12 cellular contexts compared by ENCODE assay signal in the genomic region with DNA sequence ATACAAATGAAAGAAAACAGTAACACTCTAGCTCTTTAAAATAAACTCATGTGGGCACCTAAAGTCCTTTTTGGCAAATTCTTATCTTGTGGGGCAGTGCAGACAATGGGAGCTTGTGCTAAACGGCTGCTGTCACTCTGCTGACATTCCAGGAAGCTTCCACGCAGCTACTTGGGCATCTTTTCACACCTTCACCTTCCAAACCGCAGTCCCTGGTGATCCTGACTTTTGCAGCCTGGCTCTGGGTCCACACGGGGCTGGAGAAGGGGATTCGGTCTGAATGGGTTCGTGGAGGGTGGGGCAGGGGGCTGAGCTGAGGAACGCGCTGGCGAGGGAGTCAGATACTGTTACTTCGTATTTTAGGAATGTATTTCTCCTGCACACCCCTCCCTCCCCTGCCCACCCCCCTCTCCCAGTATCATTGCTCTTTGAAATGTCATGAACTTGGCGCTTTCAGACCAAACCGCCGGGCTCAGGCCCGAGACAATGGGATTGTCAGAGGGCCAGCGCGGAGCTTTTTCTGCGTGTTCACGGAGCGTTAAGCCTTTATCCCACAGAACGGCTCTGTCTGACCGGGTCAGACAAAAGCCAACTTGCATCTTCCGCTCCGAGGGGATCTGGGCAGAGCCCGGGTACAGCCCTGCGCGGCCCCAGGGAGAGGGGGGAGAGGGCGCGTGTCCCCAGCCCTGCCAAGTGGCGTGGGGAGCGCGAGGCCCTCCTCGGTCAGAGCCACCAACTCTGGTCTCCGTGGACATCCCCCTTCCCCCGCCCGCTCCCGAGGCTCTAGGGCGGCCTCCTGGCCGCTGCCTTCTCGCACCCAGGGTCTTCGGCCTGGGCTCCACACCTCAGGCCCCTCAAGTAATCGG.
A peak's percentile ranks its signal among the peaks of the same experiment; 100 is the strongest.
DNase-seq lines count a peak whose midpoint lies in the region; ATAC-seq and TF ChIP-seq lines count a peak whose summit lies in the region.
"Had no signal": no experiment of that assay in that cellular context is flagged by ENCODE, and none has a peak within 500 bp of the region (broad histone marks: within the 10 kb centered on the region; RNA-seq: fewer than 3 reads in every experiment).

No MANE protein-coding gene starts in this region.

- H3K9me3 ChIP-seq in hepatocyte (ENCODE audit: low read depth) (no peaks in the 10 kb centered on the region), sigmoid colon (no peaks in the 10 kb centered on the region)

- TF ChIP-seq POLR2A in sigmoid colon (IDR thresholded peaks at IDR 0.05), result no peak

- H3K9me3 Mint-ChIP-seq in WTC11, result no peaks in the 10 kb centered on the region
- no peaks in the 10 kb centered on the region for H3K9me3 Mint-ChIP-seq in activated T-helper 17 cell treated with anti-CD3 and anti-CD28 coated beads, Interleukin-2, amount 50 U/mL, for 72 hours
- no peaks in the 10 kb centered on the region for H3K9me3 Mint-ChIP-seq in effector memory CD8-positive, alpha-beta T cell

- TF ChIP-seq CTCF in WTC11 (IDR thresholded peaks at IDR 0.05) (no peak), hepatocyte (IDR thresholded peaks at IDR 0.05; ENCODE audit: poor library complexity) (no peak), sigmoid colon (IDR thresholded peaks at IDR 0.05) (no peak)

- in situ Hi-C loops in G401 (cut with HindIII; ENCODE audit: low sequenced_read_pairs), result no loop called here

- no peaks in the 10 kb centered on the region for H3K9me2 ChIP-seq in hepatocyte (replicated peaks; ENCODE audit: insufficient read depth)

- H3K27ac ChIP-seq in hepatocyte, result no peak overlapping the region
- H3K27ac ChIP-seq in sigmoid colon, result no peak overlapping the region
- H3K27ac ChIP-seq: RWPE1 had no signal

- no peak overlapping the region for H3K4me3 ChIP-seq in hepatocyte
- H3K4me3 ChIP-seq in sigmoid colon, result peak overlapping the region in 3 of 4 donors; percentile 13 to 37 (median 24)

- peaks cover 20% of the 10 kb centered on the region for H3K4me1 ChIP-seq in hepatocyte (ENCODE audit: insufficient read depth)
- peaks cover 0 to 41% (median 32%) of the 10 kb centered on the region in 4 donors for H3K4me1 ChIP-seq in sigmoid colon

- WGBS in hepatocyte (ENCODE audit: low lambda C conversion rate, missing lambda C conversion rate), result 5% methylated on average over 41 of the region's 41 CpGs
- 3 to 4% methylated on average over 41 of the region's 41 CpGs for WGBS in sigmoid colon, 2 donors

- peak overlapping the region; percentile 84 for H3K4me2 ChIP-seq in hepatocyte

- H3K27me3 Mint-ChIP-seq in WTC11 (ENCODE audit: low read depth), result peaks cover 100% of the 10 kb centered on the region
- peaks cover 68% of the 10 kb centered on the region for H3K27me3 Mint-ChIP-seq in activated T-helper 17 cell treated with anti-CD3 and anti-CD28 coated beads, Interleukin-2, amount 50 U/mL, for 72 hours
- H3K27me3 Mint-ChIP-seq in effector memory CD8-positive, alpha-beta T cell, result peaks cover 82 to 99% of the 10 kb centered on the region in 2 donors

- no peak for TF ChIP-seq EP300 in sigmoid colon (IDR thresholded peaks at IDR 0.05)

- H3K4me1 Mint-ChIP-seq in WTC11, result peaks cover 26% of the 10 kb centered on the region
- H3K4me1 Mint-ChIP-seq in activated T-helper 17 cell treated with anti-CD3 and anti-CD28 coated beads, Interleukin-2, amount 50 U/mL, for 72 hours, result peaks cover 5% of the 10 kb centered on the region
- H3K4me1 Mint-ChIP-seq in effector memory CD8-positive, alpha-beta T cell (ENCODE audit: low read depth in 2 of 2), result peaks cover 14 to 21% of the 10 kb centered on the region in 2 donors

- DNase-seq in G401 (ENCODE audit: low spot score), result peak; percentile 38
- no peak for DNase-seq in WTC11 (ENCODE audit: low spot score)
- no peak for DNase-seq in hepatocyte (ENCODE audit: low spot score)
- DNase-seq in sigmoid colon, result no peak
- DNase-seq in effector memory CD8-positive, alpha-beta T cell, result no peak
- DNase-seq: activated effector memory CD4-positive, alpha-beta T cell treated with Interleukin-2 at 50 U/mL for 16 hours; IMR-90; NCI-H2171 treated with DMSO at 0.1 percent for 48 hours had no signal

- CTCF ChIA-PET in WTC11 (lab: Charles Lee), result interaction anchor here (0.7 to 3.6 kb wide), 5 partner anchors 13 to 120 kb away, joined by 4 to 34 read pairs (median 4); no protein-coding TSS in a partner anchor

- H4K20me1 ChIP-seq in hepatocyte (ENCODE audit: insufficient read depth, poor library complexity, severe bottlenecking), result no peaks in the 10 kb centered on the region

- H3K79me2 ChIP-seq in hepatocyte, result no peaks in the 10 kb centered on the region

- ATAC-seq in WTC11, result peak; percentile 6
- ATAC-seq in activated T-helper 17 cell treated with anti-CD3 and anti-CD28 coated beads, Interleukin-2, amount 50 U/mL, for 72 hours (replicated peaks), result no peak
- no peak for ATAC-seq in effector memory CD8-positive, alpha-beta T cell (replicated peaks)
- no peak for ATAC-seq in GM18907 (IDR thresholded peaks at IDR 0.05; ENCODE audit: unreplicated experiment)
- no peak for ATAC-seq in GM19452 (IDR thresholded peaks at IDR 0.05; ENCODE audit: unreplicated experiment)

- no peak overlapping the region for H3K27ac Mint-ChIP-seq in WTC11
- no peak overlapping the region for H3K27ac Mint-ChIP-seq in activated T-helper 17 cell treated with anti-CD3 and anti-CD28 coated beads, Interleukin-2, amount 50 U/mL, for 72 hours
- H3K27ac Mint-ChIP-seq in effector memory CD8-positive, alpha-beta T cell, result no peak overlapping the region

- peak overlapping the region; percentile 66; the same call in 1 of the 2 replicates for H3K4me3 Mint-ChIP-seq in WTC11
- no peak overlapping the region for H3K4me3 Mint-ChIP-seq in activated T-helper 17 cell treated with anti-CD3 and anti-CD28 coated beads, Interleukin-2, amount 50 U/mL, for 72 hours
- no peak overlapping the region for H3K4me3 Mint-ChIP-seq in effector memory CD8-positive, alpha-beta T cell

- H3K36me3 Mint-ChIP-seq in WTC11, result no peaks in the 10 kb centered on the region; the same call in none of the 2 replicates
- no peaks in the 10 kb centered on the region for H3K36me3 Mint-ChIP-seq in activated T-helper 17 cell treated with anti-CD3 and anti-CD28 coated beads, Interleukin-2, amount 50 U/mL, for 72 hours (ENCODE audit: low read depth)
- no peaks in the 10 kb centered on the region for H3K36me3 Mint-ChIP-seq in effector memory CD8-positive, alpha-beta T cell (ENCODE audit: insufficient read depth)

- no peak overlapping the region for H2AFZ ChIP-seq in hepatocyte

- POLR2A ChIA-PET in WTC11 (lab: Charles Lee), result no interaction called here

- intact Hi-C loops in sigmoid colon (cut with DNase I), result no loop called here

- H3K36me3 ChIP-seq in hepatocyte (replicated peaks; ENCODE audit: insufficient read depth, low read depth), result no peaks in the 10 kb centered on the region
- H3K36me3 ChIP-seq in sigmoid colon, result no peaks in the 10 kb centered on the region

- peaks cover 96% of the 10 kb centered on the region for H3K27me3 ChIP-seq in hepatocyte
- H3K27me3 ChIP-seq in sigmoid colon, result peaks cover 63 to 98% (median 85%) of the 10 kb centered on the region in 3 donors

TF ChIP-seq in WTC11, 78 proteins besides CTCF, POLR2A, EP300 and RAD21 (continues in another document):
- TF ChIP-seq, protein P1, sequence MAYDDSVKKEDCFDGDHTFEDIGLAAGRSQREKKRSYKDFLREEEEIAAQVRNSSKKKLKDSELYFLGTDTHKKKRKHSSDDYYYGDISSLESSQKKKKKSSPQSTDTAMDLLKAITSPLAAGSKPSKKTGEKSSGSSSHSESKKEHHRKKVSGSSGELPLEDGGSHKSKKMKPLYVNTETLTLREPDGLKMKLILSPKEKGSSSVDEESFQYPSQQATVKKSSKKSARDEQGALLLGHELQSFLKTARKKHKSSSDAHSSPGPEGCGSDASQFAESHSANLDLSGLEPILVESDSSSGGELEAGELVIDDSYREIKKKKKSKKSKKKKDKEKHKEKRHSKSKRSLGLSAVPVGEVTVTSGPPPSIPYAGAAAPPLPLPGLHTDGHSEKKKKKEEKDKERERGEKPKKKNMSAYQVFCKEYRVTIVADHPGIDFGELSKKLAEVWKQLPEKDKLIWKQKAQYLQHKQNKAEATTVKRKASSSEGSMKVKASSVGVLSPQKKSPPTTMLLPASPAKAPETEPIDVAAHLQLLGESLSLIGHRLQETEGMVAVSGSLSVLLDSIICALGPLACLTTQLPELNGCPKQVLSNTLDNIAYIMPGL (CRISPR knock-in tag; IDR thresholded peaks at IDR 0.05), result no peak
- no peak for TF ChIP-seq JUN (CRISPR knock-in tag; IDR thresholded peaks at IDR 0.05)
- TF ChIP-seq CREB1 (CRISPR knock-in tag; IDR thresholded peaks at IDR 0.05), result no peak
- no peak for TF ChIP-seq TEAD4 (CRISPR knock-in tag; IDR thresholded peaks at IDR 0.05)
- no peak for TF ChIP-seq CBFB (CRISPR knock-in tag; IDR thresholded peaks at IDR 0.05; ENCODE audit: low read depth)
- TF ChIP-seq HMGA2 (CRISPR knock-in tag; IDR thresholded peaks at IDR 0.05), result no peak
- TF ChIP-seq NR3C1 (CRISPR knock-in tag; conservative IDR thresholded peaks at IDR 0.05; ENCODE audit: low read depth), result no peak
- TF ChIP-seq, protein P2, sequence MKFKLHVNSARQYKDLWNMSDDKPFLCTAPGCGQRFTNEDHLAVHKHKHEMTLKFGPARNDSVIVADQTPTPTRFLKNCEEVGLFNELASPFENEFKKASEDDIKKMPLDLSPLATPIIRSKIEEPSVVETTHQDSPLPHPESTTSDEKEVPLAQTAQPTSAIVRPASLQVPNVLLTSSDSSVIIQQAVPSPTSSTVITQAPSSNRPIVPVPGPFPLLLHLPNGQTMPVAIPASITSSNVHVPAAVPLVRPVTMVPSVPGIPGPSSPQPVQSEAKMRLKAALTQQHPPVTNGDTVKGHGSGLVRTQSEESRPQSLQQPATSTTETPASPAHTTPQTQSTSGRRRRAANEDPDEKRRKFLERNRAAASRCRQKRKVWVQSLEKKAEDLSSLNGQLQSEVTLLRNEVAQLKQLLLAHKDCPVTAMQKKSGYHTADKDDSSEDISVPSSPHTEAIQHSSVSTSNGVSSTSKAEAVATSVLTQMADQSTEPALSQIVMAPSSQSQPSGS (CRISPR knock-in tag; IDR thresholded peaks at IDR 0.05; ENCODE audit: borderline replicate concordance, low read depth), result no peak
- TF ChIP-seq ZNF317 (CRISPR knock-in tag; IDR thresholded peaks at IDR 0.05; ENCODE audit: borderline replicate concordance, low read depth), result no peak
- no peak for TF ChIP-seq TEAD1 (CRISPR knock-in tag; IDR thresholded peaks at IDR 0.05)
